Comparison of ENCODE assay signal across 8 cellular contexts in the genomic region with DNA sequence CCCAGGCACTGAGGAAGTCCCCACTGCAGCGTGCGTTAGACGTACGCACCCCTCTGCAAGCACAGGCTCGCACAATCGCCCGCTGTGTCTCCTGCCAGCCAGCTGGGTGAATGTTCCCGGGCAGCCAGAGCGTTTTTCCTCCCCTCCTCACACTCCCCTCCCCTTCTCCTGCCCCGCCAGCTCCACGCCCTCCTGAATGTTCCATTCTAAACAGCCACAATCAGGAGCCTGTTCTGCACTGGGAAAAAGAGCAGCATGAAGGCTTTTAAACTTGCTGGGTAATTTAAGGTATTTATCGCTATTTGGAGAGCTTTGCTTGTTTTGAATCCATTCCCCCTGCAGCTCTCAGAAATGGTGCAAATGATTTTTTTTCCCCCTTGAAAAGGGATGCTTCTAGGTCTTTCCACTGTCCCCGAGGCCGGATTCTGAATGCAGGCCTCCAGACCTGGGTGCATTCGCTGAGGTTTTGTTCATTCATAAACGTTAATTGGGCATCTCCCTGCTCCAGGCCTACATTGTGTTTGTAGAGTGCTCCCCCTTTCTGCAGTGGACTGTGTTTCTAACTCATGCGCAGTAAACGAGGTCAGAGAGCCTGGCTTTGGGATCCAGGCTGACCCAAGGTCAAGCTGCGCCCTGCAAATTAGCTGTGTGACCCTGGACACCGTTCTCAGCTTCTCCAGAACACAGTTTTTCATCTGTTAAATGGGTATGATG.
DNase-seq lines count a peak whose midpoint lies in the region; ATAC-seq and TF ChIP-seq lines count a peak whose summit lies in the region.

No MANE protein-coding gene starts in this region.

- intact Hi-C loops in mammary epithelial cell (cut with micrococcal nuclease), result loop anchor here (1.0 to 10.0 kb wide), 3 partner anchors 206 to 284 kb away; no protein-coding TSS in a partner anchor

- BruUV-seq in mammary epithelial cell (replicated peaks; lab: Mats Ljungman, UMichigan), result no TSS peak

- in situ Hi-C loops in mammary epithelial cell (cut with MboI; ENCODE audit: low sequenced_read_pairs in 2 of 2), result no loop called here

- dilution Hi-C loops in mammary epithelial cell (cut with HindIII; ENCODE audit: low sequenced_read_pairs), result no loop called here

- peak overlapping the region; percentile 51 for H3K4me2 ChIP-seq in mammary epithelial cell (ENCODE audit: insufficient read depth, low read depth, low read length)

- peak; percentile 71 for DNase-seq in BE2C
- DNase-seq in NCI-H1694 (lab: John Stamatoyannopoulos, UW), result peak; percentile 28
- DNase-seq in mammary epithelial cell, result peak; percentile 77
- peak; percentile 93 for DNase-seq in medulla oblongata (ENCODE audit: extremely low spot score)
- DNase-seq in upper lobe of left lung, result peak in 1 of 2 donors; percentile 75
- no peak for DNase-seq in central memory CD4-positive, alpha-beta T cell

- H3K9me3 ChIP-seq in BE2C (no peaks in the 10 kb centered on the region), mammary epithelial cell (replicated peaks; ENCODE audit: insufficient read depth, low read length) (no peaks in the 10 kb centered on the region), upper lobe of left lung (no peaks in the 10 kb centered on the region)

- H3K27ac ChIP-seq in mammary epithelial cell (ENCODE audit: insufficient read depth, low read depth, low read length), result peak overlapping the region; percentile 19
- peak overlapping the region; percentile 59 to 84 (median 76) for H3K27ac ChIP-seq in upper lobe of left lung

- no peak for TF ChIP-seq EP300 in upper lobe of left lung (IDR thresholded peaks at IDR 0.05)

- CTCF ChIA-PET in mammary epithelial cell (lab: Charles Lee; ENCODE audit: low non-redundant PET), result no interaction called here

- H3K27me3 ChIP-seq in BE2C (no peaks in the 10 kb centered on the region), mammary epithelial cell (ENCODE audit: insufficient read depth, low read length) (no peaks in the 10 kb centered on the region), upper lobe of left lung (no peaks in the 10 kb centered on the region)

- H3K4me1 ChIP-seq in BE2C, result peaks cover 62% of the 10 kb centered on the region
- H3K4me1 ChIP-seq in mammary epithelial cell (ENCODE audit: insufficient read depth, low read length), result peaks cover 52% of the 10 kb centered on the region
- peaks cover 65 to 75% (median 67%) of the 10 kb centered on the region in 4 donors for H3K4me1 ChIP-seq in upper lobe of left lung

- peaks cover 15% of the 10 kb centered on the region for H3K79me2 ChIP-seq in mammary epithelial cell (ENCODE audit: insufficient read depth, low read length)

- TF ChIP-seq POLR2A in upper lobe of left lung (IDR thresholded peaks at IDR 0.05), result no peak

- ATAC-seq in upper lobe of left lung (ENCODE audit: low FRiP score in 2 of 2) (peak; percentile 20 to 63), HG02678 (IDR thresholded peaks at IDR 0.05; ENCODE audit: unreplicated experiment) (no peak), GM19452 (IDR thresholded peaks at IDR 0.05; ENCODE audit: unreplicated experiment) (no peak)

- H3K36me3 ChIP-seq in BE2C, result no peaks in the 10 kb centered on the region
- no peaks in the 10 kb centered on the region for H3K36me3 ChIP-seq in mammary epithelial cell (ENCODE audit: insufficient read depth, low read length)
- H3K36me3 ChIP-seq in upper lobe of left lung, result no peaks in the 10 kb centered on the region

- peak overlapping the region; percentile 7 for H3K9ac ChIP-seq in mammary epithelial cell (ENCODE audit: insufficient read depth, low read length)

- H4K20me1 ChIP-seq in mammary epithelial cell (ENCODE audit: insufficient read depth, low read length), result no peaks in the 10 kb centered on the region

- TF ChIP-seq CTCF in BE2C (IDR thresholded peaks at IDR 0.05; ENCODE audit: low read depth, low read length) (peak; percentile 50), mammary epithelial cell (conservative IDR thresholded peaks at IDR 0.05 in 1 of 2, IDR thresholded peaks at IDR 0.05 in 1 of 2; ENCODE audit: extremely low read depth in 1 of 2, insufficient read depth in 1 of 2, low read depth in 1 of 2, low read length in 2 of 2) (peak in 1 of 2 donors; percentile 47), upper lobe of left lung (IDR thresholded peaks at IDR 0.05) (no peak)

- WGBS in mammary epithelial cell (ENCODE audit: low coverage, missing lambda C conversion rate), result 26% methylated on average over 19 of the region's 20 CpGs
- WGBS in upper lobe of left lung, 2 donors, result 31 to 43% methylated on average over 14 to 20 of the region's 20 CpGs

- H2AFZ ChIP-seq in mammary epithelial cell (ENCODE audit: low read depth, low read length), result no peak overlapping the region

- peak overlapping the region; percentile 34 for H3K4me3 ChIP-seq in BE2C (ENCODE audit: low read depth, low read length)
- H3K4me3 ChIP-seq in mammary epithelial cell (replicated peaks in 1 of 3; ENCODE audit: insufficient read depth in 1 of 3, low read depth in 2 of 3, low read length in 3 of 3), result no peak overlapping the region
- no peak overlapping the region for H3K4me3 ChIP-seq in upper lobe of left lung

Comparison
In these comparisons a context has a peak if more than half of its experiments do, and no peak if none do; other contexts are left out.
1. ATAC-seq: peak in upper lobe of left lung (2 of 2); none in HG02678 (single experiment) and GM19452 (single experiment).